ENCODE assay signal across 1 cellular context in the genomic region with DNA sequence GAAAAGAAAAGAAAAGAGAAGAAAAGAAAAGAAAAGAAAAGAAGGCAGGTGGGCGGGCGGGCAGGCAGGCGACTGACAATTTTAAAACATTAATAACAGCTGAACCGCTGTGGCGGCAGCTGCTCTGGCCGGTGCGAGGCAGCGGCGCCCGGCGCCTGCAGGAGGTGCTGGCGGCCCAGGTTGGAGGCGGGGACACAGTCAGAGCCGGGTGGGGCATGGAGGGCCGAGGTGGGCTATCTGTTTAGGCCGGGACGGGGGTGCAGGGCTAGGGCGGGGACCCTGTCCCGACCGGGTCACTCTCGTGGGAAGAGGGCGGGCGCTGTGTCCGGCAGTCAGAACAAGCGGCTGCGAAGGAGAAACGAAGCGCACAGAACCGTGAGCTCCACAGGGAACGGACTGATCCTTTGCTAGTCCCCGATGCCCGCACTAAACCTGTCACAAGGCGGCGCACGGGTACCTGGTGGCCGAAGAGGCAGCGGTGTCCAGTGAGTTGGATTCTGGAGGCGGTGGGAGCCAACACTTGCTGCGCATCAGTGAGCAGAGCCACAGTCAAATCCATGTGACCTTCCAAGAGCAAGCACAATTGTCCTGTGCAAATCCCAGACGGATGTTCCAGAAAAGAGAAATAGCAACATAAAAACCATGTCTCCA.
TF ChIP-seq lines count a peak whose summit lies in the region.

No MANE protein-coding gene starts in this region.

TF ChIP-seq in K562, 482 proteins besides CTCF, POLR2A, EP300 and RAD21 (continued from another document):
- TF ChIP-seq, protein P1, sequence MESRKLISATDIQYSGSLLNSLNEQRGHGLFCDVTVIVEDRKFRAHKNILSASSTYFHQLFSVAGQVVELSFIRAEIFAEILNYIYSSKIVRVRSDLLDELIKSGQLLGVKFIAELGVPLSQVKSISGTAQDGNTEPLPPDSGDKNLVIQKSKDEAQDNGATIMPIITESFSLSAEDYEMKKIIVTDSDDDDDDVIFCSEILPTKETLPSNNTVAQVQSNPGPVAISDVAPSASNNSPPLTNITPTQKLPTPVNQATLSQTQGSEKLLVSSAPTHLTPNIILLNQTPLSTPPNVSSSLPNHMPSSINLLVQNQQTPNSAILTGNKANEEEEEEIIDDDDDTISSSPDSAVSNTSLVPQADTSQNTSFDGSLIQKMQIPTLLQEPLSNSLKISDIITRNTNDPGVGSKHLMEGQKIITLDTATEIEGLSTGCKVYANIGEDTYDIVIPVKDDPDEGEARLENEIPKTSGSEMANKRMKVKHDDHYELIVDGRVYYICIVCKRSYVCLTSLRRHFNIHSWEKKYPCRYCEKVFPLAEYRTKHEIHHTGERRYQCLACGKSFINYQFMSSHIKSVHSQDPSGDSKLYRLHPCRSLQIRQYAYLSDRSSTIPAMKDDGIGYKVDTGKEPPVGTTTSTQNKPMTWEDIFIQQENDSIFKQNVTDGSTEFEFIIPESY (CRISPR knock-in tag; IDR thresholded peaks at IDR 0.05) = peak; percentile 76
- TF ChIP-seq, protein P2, sequence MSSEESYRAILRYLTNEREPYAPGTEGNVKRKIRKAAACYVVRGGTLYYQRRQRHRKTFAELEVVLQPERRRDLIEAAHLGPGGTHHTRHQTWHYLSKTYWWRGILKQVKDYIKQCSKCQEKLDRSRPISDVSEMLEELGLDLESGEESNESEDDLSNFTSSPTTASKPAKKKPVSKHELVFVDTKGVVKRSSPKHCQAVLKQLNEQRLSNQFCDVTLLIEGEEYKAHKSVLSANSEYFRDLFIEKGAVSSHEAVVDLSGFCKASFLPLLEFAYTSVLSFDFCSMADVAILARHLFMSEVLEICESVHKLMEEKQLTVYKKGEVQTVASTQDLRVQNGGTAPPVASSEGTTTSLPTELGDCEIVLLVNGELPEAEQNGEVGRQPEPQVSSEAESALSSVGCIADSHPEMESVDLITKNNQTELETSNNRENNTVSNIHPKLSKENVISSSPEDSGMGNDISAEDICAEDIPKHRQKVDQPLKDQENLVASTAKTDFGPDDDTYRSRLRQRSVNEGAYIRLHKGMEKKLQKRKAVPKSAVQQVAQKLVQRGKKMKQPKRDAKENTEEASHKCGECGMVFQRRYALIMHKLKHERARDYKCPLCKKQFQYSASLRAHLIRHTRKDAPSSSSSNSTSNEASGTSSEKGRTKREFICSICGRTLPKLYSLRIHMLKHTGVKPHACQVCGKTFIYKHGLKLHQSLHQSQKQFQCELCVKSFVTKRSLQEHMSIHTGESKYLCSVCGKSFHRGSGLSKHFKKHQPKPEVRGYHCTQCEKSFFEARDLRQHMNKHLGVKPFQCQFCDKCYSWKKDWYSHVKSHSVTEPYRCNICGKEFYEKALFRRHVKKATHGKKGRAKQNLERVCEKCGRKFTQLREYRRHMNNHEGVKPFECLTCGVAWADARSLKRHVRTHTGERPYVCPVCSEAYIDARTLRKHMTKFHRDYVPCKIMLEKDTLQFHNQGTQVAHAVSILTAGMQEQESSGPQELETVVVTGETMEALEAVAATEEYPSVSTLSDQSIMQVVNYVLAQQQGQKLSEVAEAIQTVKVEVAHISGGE (CRISPR knock-in tag; IDR thresholded peaks at IDR 0.05) = no peak
- TF ChIP-seq SMC3 (conservative IDR thresholded peaks at IDR 0.05; ENCODE audit: insufficient read depth, low read depth, low read length) (peak; percentile 65), KDM4B (IDR thresholded peaks at IDR 0.05; ENCODE audit: borderline replicate concordance in 2 of 2, low read depth in 1 of 2) (0 out of 4 replicates have a peak, but pooled peaks of 1 of the 2 experiments have one; percentile 35), ZNF764 (CRISPR knock-in tag; IDR thresholded peaks at IDR 0.05; ENCODE audit: low read depth) (peak; percentile 95), ELF2 (CRISPR knock-in tag; IDR thresholded peaks at IDR 0.05) (no peak), MEIS2 (IDR thresholded peaks at IDR 0.05; ENCODE audit: partially characterized antibody) (peak; percentile 21), NCOA1 (IDR thresholded peaks at IDR 0.05; ENCODE audit: low read depth) (no peak), TEAD2 (tag; IDR thresholded peaks at IDR 0.05) (no peak), MAZ (CRISPR knock-in tag; conservative IDR thresholded peaks at IDR 0.05 in 1 of 2, IDR thresholded peaks at IDR 0.05 in 1 of 2) (peak in 1 of 2 experiments; percentile 64; a peak in 3 of 4 replicates), YY1 (IDR thresholded peaks at IDR 0.05; ENCODE audit: borderline replicate concordance in 1 of 3, control insufficient read depth in 1 of 3, extremely low read depth in 1 of 3, insufficient read depth in 3 of 3, insufficient read length in 1 of 3, insufficient replicate concordance in 2 of 3, low read depth in 1 of 3, low read length in 2 of 3) (peak in 1 of 3 experiments; percentile 30), SREBF2 (CRISPR knock-in tag; IDR thresholded peaks at IDR 0.05) (no peak), PHB (CRISPR knock-in tag; IDR thresholded peaks at IDR 0.05) (no peak), CBX5 (IDR thresholded peaks at IDR 0.05; ENCODE audit: borderline replicate concordance, low read depth) (no peak), FOXJ2 (tag; IDR thresholded peaks at IDR 0.05) (0 out of 2 replicates have a peak, but pooled peaks have one; percentile 41)
- TF ChIP-seq, protein P3, sequence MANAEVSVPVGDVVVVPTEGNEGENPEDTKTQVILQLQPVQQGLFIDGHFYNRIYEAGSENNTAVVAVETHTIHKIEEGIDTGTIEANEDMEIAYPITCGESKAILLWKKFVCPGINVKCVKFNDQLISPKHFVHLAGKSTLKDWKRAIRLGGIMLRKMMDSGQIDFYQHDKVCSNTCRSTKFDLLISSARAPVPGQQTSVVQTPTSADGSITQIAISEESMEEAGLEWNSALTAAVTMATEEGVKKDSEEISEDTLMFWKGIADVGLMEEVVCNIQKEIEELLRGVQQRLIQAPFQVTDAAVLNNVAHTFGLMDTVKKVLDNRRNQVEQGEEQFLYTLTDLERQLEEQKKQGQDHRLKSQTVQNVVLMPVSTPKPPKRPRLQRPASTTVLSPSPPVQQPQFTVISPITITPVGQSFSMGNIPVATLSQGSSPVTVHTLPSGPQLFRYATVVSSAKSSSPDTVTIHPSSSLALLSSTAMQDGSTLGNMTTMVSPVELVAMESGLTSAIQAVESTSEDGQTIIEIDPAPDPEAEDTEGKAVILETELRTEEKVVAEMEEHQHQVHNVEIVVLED (CRISPR knock-in tag; IDR thresholded peaks at IDR 0.05) = no peak
- TF ChIP-seq, protein P4, sequence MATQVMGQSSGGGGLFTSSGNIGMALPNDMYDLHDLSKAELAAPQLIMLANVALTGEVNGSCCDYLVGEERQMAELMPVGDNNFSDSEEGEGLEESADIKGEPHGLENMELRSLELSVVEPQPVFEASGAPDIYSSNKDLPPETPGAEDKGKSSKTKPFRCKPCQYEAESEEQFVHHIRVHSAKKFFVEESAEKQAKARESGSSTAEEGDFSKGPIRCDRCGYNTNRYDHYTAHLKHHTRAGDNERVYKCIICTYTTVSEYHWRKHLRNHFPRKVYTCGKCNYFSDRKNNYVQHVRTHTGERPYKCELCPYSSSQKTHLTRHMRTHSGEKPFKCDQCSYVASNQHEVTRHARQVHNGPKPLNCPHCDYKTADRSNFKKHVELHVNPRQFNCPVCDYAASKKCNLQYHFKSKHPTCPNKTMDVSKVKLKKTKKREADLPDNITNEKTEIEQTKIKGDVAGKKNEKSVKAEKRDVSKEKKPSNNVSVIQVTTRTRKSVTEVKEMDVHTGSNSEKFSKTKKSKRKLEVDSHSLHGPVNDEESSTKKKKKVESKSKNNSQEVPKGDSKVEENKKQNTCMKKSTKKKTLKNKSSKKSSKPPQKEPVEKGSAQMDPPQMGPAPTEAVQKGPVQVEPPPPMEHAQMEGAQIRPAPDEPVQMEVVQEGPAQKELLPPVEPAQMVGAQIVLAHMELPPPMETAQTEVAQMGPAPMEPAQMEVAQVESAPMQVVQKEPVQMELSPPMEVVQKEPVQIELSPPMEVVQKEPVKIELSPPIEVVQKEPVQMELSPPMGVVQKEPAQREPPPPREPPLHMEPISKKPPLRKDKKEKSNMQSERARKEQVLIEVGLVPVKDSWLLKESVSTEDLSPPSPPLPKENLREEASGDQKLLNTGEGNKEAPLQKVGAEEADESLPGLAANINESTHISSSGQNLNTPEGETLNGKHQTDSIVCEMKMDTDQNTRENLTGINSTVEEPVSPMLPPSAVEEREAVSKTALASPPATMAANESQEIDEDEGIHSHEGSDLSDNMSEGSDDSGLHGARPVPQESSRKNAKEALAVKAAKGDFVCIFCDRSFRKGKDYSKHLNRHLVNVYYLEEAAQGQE (CRISPR knock-in tag; IDR thresholded peaks at IDR 0.05; ENCODE audit: low read depth) = no peak
